8 cellular contexts compared by ENCODE assay signal in the genomic region with DNA sequence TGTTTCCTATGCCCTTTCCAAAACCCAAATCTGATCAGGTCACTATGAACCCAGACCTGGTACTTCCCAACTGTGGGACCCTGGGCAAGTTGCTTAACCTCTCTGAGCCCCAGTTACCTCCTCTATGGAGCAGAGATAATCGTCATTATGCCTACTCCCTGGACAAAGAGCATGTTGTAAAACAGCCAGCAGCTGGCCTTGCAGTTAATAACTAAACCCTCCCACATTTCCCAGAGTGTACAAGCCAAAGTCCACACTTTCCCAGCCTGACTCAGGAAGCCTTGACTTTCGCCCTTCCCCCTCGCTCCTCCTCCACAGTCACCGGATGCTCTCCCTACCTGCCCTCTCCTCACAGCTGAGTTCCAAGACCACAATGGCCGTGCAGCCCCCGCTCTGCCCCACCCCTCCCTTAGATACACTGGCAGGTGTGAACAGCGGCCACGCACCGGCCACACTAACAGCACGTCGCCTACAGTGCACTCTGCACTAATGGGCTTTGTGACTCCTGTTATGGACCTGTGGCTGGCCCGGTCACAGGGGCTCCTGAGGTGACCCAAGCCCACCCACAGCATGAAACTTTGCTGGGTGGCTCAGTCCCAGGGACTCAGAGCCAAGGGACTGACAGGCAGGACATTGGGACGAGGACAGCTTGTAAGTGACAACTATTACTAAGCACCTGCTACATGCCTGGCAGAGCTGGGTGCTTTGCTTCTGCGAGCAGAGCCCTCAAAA. TPM values are rescaled to one million over a fixed set of nuclear protein-coding genes. Genes with fewer than 3 reads are reported as not detected.
DNase-seq lines count a peak whose midpoint lies in the region; ATAC-seq and TF ChIP-seq lines count a peak whose summit lies in the region.

No MANE protein-coding gene starts in this region.

- no peaks in the 10 kb centered on the region for H3K36me3 Mint-ChIP-seq in CD4-positive, alpha-beta T cell (ENCODE audit: low read depth)

- POLR2A ChIA-PET in CD4-positive, alpha-beta T cell (lab: Charles Lee) = no interaction called here

- CTCF ChIA-PET in CD4-positive, alpha-beta T cell (lab: Charles Lee) = no interaction called here

- DNase-seq in NCI-H2107 treated with DMSO at 0.1 percent for 48 hours (lab: John Stamatoyannopoulos, UW; ENCODE audit: unreplicated experiment) = peak; percentile 61
- no peak for DNase-seq in NCI-H2107 (lab: John Stamatoyannopoulos, UW)
- peak; percentile 90 for DNase-seq in astrocyte of the hippocampus (ENCODE audit: low read depth, low spot score)
- peak; percentile 96 for DNase-seq in kidney epithelial cell (ENCODE audit: low read depth)
- DNase-seq in thoracic aorta (ENCODE audit: low spot score) = peak; percentile 21
- DNase-seq in occipital lobe (lab: John Stamatoyannopoulos, UW) = no peak
- DNase-seq in stimulated activated CD4-positive, alpha-beta T cell treated with anti-CD3 and anti-CD28 coated beads, Interleukin-4, amount 100 ng/mL, for 4 hours = no peak
- no peak for DNase-seq in CD4-positive, alpha-beta T cell

- no peak overlapping the region for H3K27ac ChIP-seq in thoracic aorta
- no peak overlapping the region for H3K27ac ChIP-seq in CD4-positive, alpha-beta T cell (ENCODE audit: low read depth, low read length)

- H3K9me3 Mint-ChIP-seq in CD4-positive, alpha-beta T cell = no peaks in the 10 kb centered on the region

- ATAC-seq in thoracic aorta (ENCODE audit: insufficient number of reproducible peaks, low FRiP score, low read depth) = peak; percentile 88
- ATAC-seq in CD4-positive, alpha-beta T cell (ENCODE audit: poor library complexity) = no peak

- intact Hi-C loops in CD4-positive, alpha-beta T cell (cut with DNase I, micrococcal nuclease) = no loop called here

- H3K4me3 ChIP-seq in kidney epithelial cell (ENCODE audit: low read depth, low read length) (no peak overlapping the region), thoracic aorta (no peak overlapping the region)

- peaks cover 24% of the 10 kb centered on the region for H3K4me1 Mint-ChIP-seq in CD4-positive, alpha-beta T cell (ENCODE audit: low read depth)

- H3K9me3 ChIP-seq in thoracic aorta = no peaks in the 10 kb centered on the region
- H3K9me3 ChIP-seq in CD4-positive, alpha-beta T cell (ENCODE audit: control insufficient read depth, low read length) = no peaks in the 10 kb centered on the region

- no peak overlapping the region for H3K27ac Mint-ChIP-seq in CD4-positive, alpha-beta T cell

- TF ChIP-seq CTCF in kidney epithelial cell (IDR thresholded peaks at IDR 0.05; ENCODE audit: insufficient read depth, low read length, poor library complexity, severe bottlenecking) (no peak), thoracic aorta (IDR thresholded peaks at IDR 0.05) (no peak)
- TF ChIP-seq CTCF in CD4-positive, alpha-beta T cell (IDR thresholded peaks at IDR 0.05) = no peak

- H3K4me1 ChIP-seq in thoracic aorta (ENCODE audit: control insufficient read depth in 1 of 2, low read depth in 2 of 2) = peaks cover 11 to 21% of the 10 kb centered on the region in 2 donors

- H3K4me3 Mint-ChIP-seq in CD4-positive, alpha-beta T cell = no peak overlapping the region

- H3K27me3 ChIP-seq in kidney epithelial cell (ENCODE audit: control insufficient read depth, insufficient read depth, low read length) (no peaks in the 10 kb centered on the region), thoracic aorta (replicated peaks; ENCODE audit: insufficient read depth) (no peaks in the 10 kb centered on the region)
- no peaks in the 10 kb centered on the region for H3K27me3 ChIP-seq in CD4-positive, alpha-beta T cell (ENCODE audit: control insufficient read depth, insufficient read depth, low read length)

- H3K27me3 Mint-ChIP-seq in CD4-positive, alpha-beta T cell = no peaks in the 10 kb centered on the region

- H3K36me3 ChIP-seq in kidney epithelial cell (ENCODE audit: control insufficient read depth, insufficient read depth, low read length) (peaks cover 5% of the 10 kb centered on the region), thoracic aorta (no peaks in the 10 kb centered on the region)

RNA-seq across cellular contexts. Expression of a gene that starts 15.6 kb away (rescaled TPM):
- total RNA-seq in kidney epithelial cell = 0.54 and 1.2 TPM in 2 replicates
- total RNA-seq in thoracic aorta = 10 to 100 TPM; 18.1 to 25.5 TPM
- 3.9 TPM for total RNA-seq in occipital lobe
- total RNA-seq in CD4-positive, alpha-beta T cell = 10 to 100 TPM; 85.1 to 89.9 TPM

RNA-seq across cellular contexts. Expression of a gene that starts 17.4 kb away (rescaled TPM):
- total RNA-seq in kidney epithelial cell (64.0 and 71.3 TPM in 2 replicates), thoracic aorta (10 to 100 TPM in 1 of 2 donors, 1 to 10 TPM in 1; 7.2 to 11.0 TPM), occipital lobe (2.0 TPM)
- under 1 TPM; 0.20 to 0.63 TPM for total RNA-seq in CD4-positive, alpha-beta T cell

RNA-seq across cellular contexts. Expression of a gene that starts 58.5 kb away (rescaled TPM):
- 98.1 and 150 TPM in 2 replicates for total RNA-seq in kidney epithelial cell
- total RNA-seq in thoracic aorta = 100 to 1,000 TPM in 1 of 2 donors, 10 to 100 TPM in 1; 61.6 to 104 TPM
- total RNA-seq in occipital lobe = 0.94 TPM
- not detected for total RNA-seq in CD4-positive, alpha-beta T cell

Comparison
In these comparisons a context has a peak if more than half of its experiments do, and no peak if none do; other contexts are left out.
1. DNase-seq: peak in NCI-H2107 treated with DMSO at 0.1 percent for 48 hours (single experiment), astrocyte of the hippocampus (single experiment), kidney epithelial cell (single experiment) and thoracic aorta (single experiment); none in NCI-H2107 (single experiment), occipital lobe (single experiment), stimulated activated CD4-positive, alpha-beta T cell treated with anti-CD3 and anti-CD28 coated beads, Interleukin-4, amount 100 ng/mL, for 4 hours (0 of 2) and CD4-positive, alpha-beta T cell (0 of 10).
2. RNA of a gene that starts 58.5 kb away (total RNA-seq): 61.6 to 104 TPM in thoracic aorta and 98.1 to 150 TPM in kidney epithelial cell; 0.94 TPM in occipital lobe (single experiment) and not detected in CD4-positive, alpha-beta T cell; every median in the first group is over 10 times any median in the second.